Comparison of ENCODE assay signal across 10 cellular contexts in the genomic region with DNA sequence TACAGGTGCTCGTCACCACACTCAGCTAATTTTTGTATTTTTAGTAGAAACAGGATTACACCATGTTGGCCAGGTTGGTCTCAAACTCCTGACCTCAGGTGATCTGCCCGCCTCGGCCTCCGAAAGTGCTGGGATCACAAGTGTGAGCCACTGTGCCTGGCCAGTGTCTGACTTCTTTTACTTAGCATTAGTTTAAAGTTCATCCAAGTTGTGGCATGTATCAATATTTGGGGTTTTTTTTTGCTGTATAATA. TPM values are rescaled to one million over a fixed set of nuclear protein-coding genes. Genes with fewer than 3 reads are reported as not detected.
DNase-seq lines count a peak whose midpoint lies in the region; ATAC-seq and TF ChIP-seq lines count a peak whose summit lies in the region.
"Not testable (repeated sequence)": the region's sequence is repeated elsewhere in the genome, so short reads cannot be mapped to it uniquely, and the experiment has no call there.
"Had no signal": no experiment of that assay in that cellular context is flagged by ENCODE, and none has a peak within 500 bp of the region (broad histone marks: within the 10 kb centered on the region; RNA-seq: fewer than 3 reads in every experiment).

No MANE protein-coding gene starts in this region.

- H3K14ac ChIP-seq in IMR-90 (replicated peaks; ENCODE audit: low read depth, low read length), result not testable (repeated sequence)

- not testable (repeated sequence) for TF ChIP-seq POLR2A in IMR-90 (IDR thresholded peaks at IDR 0.05; ENCODE audit: low read depth, low read length); adrenal gland (IDR thresholded peaks at IDR 0.05)

- POLR2A ChIA-PET in IMR-90 (lab: Charles Lee; ENCODE audit: unreplicated experiment), result not testable (repeated sequence)

- not testable (repeated sequence) for H3K27me3 ChIP-seq in BLaER1 treated with 17β-estradiol and CSF1 and Interleukin-3, amounts not matched to agents 10 nM and 100 nM; IMR-90 (ENCODE audit: control insufficient read depth, insufficient read depth, low read length); adrenal gland; liver (ENCODE audit: control insufficient read depth in 4 of 4, insufficient read depth in 4 of 4, low read length in 3 of 4); neutrophil; upper lobe of right lung

- not testable (repeated sequence) for H4K8ac ChIP-seq in IMR-90 (ENCODE audit: low read depth in 2 of 2, low read length in 2 of 2)

- not testable (repeated sequence) for H2BK5ac ChIP-seq in IMR-90 (ENCODE audit: low read depth, low read length, poor library complexity, severe bottlenecking)

- H3K56ac ChIP-seq in IMR-90 (ENCODE audit: extremely low read depth, insufficient read depth, low read length), result not testable (repeated sequence)

- not testable (repeated sequence) for TF ChIP-seq CTCF in IMR-90 (conservative IDR thresholded peaks at IDR 0.05; ENCODE audit: low read depth, low read length); adrenal gland (IDR thresholded peaks at IDR 0.05); liver (IDR thresholded peaks at IDR 0.05; ENCODE audit: low read depth, low read length, missing input control); neutrophil (IDR thresholded peaks at IDR 0.05); upper lobe of right lung (IDR thresholded peaks at IDR 0.05)

- peak overlapping the region in 4 of 11 experiments; percentile 29 to 88 (median 68); a peak in 7 of 22 replicates for H3K9ac ChIP-seq in BLaER1 treated with 17β-estradiol and CSF1 and Interleukin-3, amounts not matched to agents 10 nM and 100 nM
- not testable (repeated sequence) for H3K9ac ChIP-seq in IMR-90 (ENCODE audit: low read depth, low read length); liver (ENCODE audit: low read depth in 1 of 2, low read length in 2 of 2)

- not testable (repeated sequence) for BruUV-seq in IMR-90 (replicated peaks; lab: Mats Ljungman, UMichigan)

- not testable (repeated sequence) for H2AK9ac ChIP-seq in IMR-90 (replicated peaks; ENCODE audit: low read depth, low read length, poor library complexity)

- H3K4ac ChIP-seq in IMR-90 (ENCODE audit: low read depth, low read length), result not testable (repeated sequence)

- H3K4me1 ChIP-seq in BLaER1 treated with 17β-estradiol and CSF1 and Interleukin-3, amounts not matched to agents 10 nM and 100 nM, result peaks cover 0 to 98% (median 29%) of the 10 kb centered on the region in 10 experiments; a peak in 16 of 20 replicates
- not testable (repeated sequence) for H3K4me1 ChIP-seq in IMR-90 (ENCODE audit: control insufficient read depth, insufficient read depth, low read length); adrenal gland (replicated peaks in 1 of 2); upper lobe of right lung
- H3K4me1 ChIP-seq in liver (ENCODE audit: control insufficient read depth in 4 of 4, insufficient read depth in 4 of 4, low read length in 3 of 4), result peaks cover 0 to 12% (median 5%) of the 10 kb centered on the region in 4 donors
- H3K4me1 ChIP-seq in neutrophil (ENCODE audit: control insufficient read depth in 1 of 2, insufficient read depth in 1 of 2, low read depth in 1 of 2, low read length in 1 of 2), result peaks cover 73 to 75% of the 10 kb centered on the region in 2 experiments

- peak overlapping the region in 9 of 11 experiments; percentile 17 to 99 (median 73); a peak in 13 of 22 replicates for H3K27ac ChIP-seq in BLaER1 treated with 17β-estradiol and CSF1 and Interleukin-3, amounts not matched to agents 10 nM and 100 nM
- H3K27ac ChIP-seq in IMR-90 (ENCODE audit: insufficient read depth, low read length), result not testable (repeated sequence)
- peak overlapping the region in 4 of 5 donors; percentile 40 to 82 (median 80) for H3K27ac ChIP-seq in adrenal gland
- peak overlapping the region; percentile 65 for H3K27ac ChIP-seq in epithelial cell of prostate
- H3K27ac ChIP-seq in liver (ENCODE audit: low read depth in 1 of 2, low read length in 2 of 2), result peak overlapping the region; percentile 88 to 97
- H3K27ac ChIP-seq in neutrophil, result peak overlapping the region; percentile 97
- peak overlapping the region; percentile 6 for H3K27ac ChIP-seq in upper lobe of right lung

- peak overlapping the region; percentile 8; the same call in 1 of the 2 replicates for H2AK5ac ChIP-seq in IMR-90 (ENCODE audit: low read depth, low read length)

- CTCF ChIA-PET in IMR-90 (lab: Yijun Ruan, JAX), result not testable (repeated sequence)

- no CpG with 5 or more reads among the region's 4 CpGs for WGBS in IMR-90 (ENCODE audit: extremely low coverage in 2 of 2, insufficient read length in 1 of 2), 2 experiments
- 90 to 97% (median 95%) methylated on average over 4 of the region's 4 CpGs for WGBS in adrenal gland, 4 donors
- WGBS in liver, result 53% methylated on average over 4 of the region's 4 CpGs

- H3K9me1 ChIP-seq in IMR-90 (ENCODE audit: insufficient read depth, low read length), result not testable (repeated sequence)

- not testable (repeated sequence) for H2BK120ac ChIP-seq in IMR-90 (ENCODE audit: low read depth, low read length)

- H3K9me3 ChIP-seq in BLaER1 treated with 17β-estradiol and CSF1 and Interleukin-3, amounts not matched to agents 10 nM and 100 nM (replicated peaks in 1 of 11), result peaks cover 0 to 82% (median 8%) of the 10 kb centered on the region in 11 experiments; a peak in 11 of 22 replicates
- H3K9me3 ChIP-seq in IMR-90 (ENCODE audit: control insufficient read depth, insufficient read depth, low read length); adrenal gland (replicated peaks in 1 of 3); liver (ENCODE audit: control insufficient read depth in 4 of 4, low read length in 3 of 4); neutrophil; upper lobe of right lung: not testable (repeated sequence)

- in situ Hi-C loops in IMR-90 (cut with MboI; ENCODE audit: low sequenced_read_pairs), result not testable (repeated sequence)

- not testable (repeated sequence) for H3K18ac ChIP-seq in IMR-90 (ENCODE audit: low read depth, low read length)

- dilution Hi-C loops in IMR-90 (cut with HindIII; ENCODE audit: low sequenced_read_pairs, unreplicated experiment), result not testable (repeated sequence)

- TF ChIP-seq RAD21 in IMR-90 (IDR thresholded peaks at IDR 0.05; ENCODE audit: low read length); liver (IDR thresholded peaks at IDR 0.05): not testable (repeated sequence)

- intact Hi-C loops in IMR-90 (cut with micrococcal nuclease); adrenal gland (cut with DNase I); upper lobe of right lung (cut with DNase I): not testable (repeated sequence)

- peak overlapping the region; percentile 76; the same call in 1 of the 2 replicates for H2BK20ac ChIP-seq in IMR-90 (ENCODE audit: low read depth, low read length)

- H4K20me1 ChIP-seq in BLaER1 treated with 17β-estradiol and CSF1 and Interleukin-3, amounts not matched to agents 10 nM and 100 nM; IMR-90 (ENCODE audit: insufficient read depth, low read length): not testable (repeated sequence)

- not testable (repeated sequence) for H2AFZ ChIP-seq in IMR-90 (replicated peaks; ENCODE audit: low read length, poor library complexity)

- DNase-seq in IMR-90; adrenal gland; epithelial cell of prostate (ENCODE audit: low read depth, low spot score); upper lobe of right lung: not testable (repeated sequence)

- 0 out of 3 replicates have a peak overlapping the region, but pooled peaks have one; percentile 39 for H2BK15ac ChIP-seq in IMR-90 (ENCODE audit: low read depth, low read length)

- H3K23ac ChIP-seq in IMR-90 (ENCODE audit: low read depth, low read length), result not testable (repeated sequence)

- H3K79me1 ChIP-seq in IMR-90 (ENCODE audit: low read depth in 1 of 2, low read length in 2 of 2), result not testable (repeated sequence)

- not testable (repeated sequence) for H4K91ac ChIP-seq in IMR-90 (ENCODE audit: insufficient read depth, low read depth, low read length)

- not testable (repeated sequence) for H4K5ac ChIP-seq in IMR-90 (ENCODE audit: low read depth, low read length)

- not testable (repeated sequence) for H3K4me3 ChIP-seq in BLaER1 treated with 17β-estradiol and CSF1 and Interleukin-3, amounts not matched to agents 10 nM and 100 nM; IMR-90 (ENCODE audit: insufficient read depth, low read depth, low read length); adrenal gland; liver (ENCODE audit: low read depth in 1 of 3, low read length in 3 of 3); upper lobe of right lung
- peak overlapping the region in 1 of 2 experiments; percentile 17 for H3K4me3 ChIP-seq in neutrophil (ENCODE audit: low read depth in 1 of 2, low read length in 1 of 2)

- peaks cover 0 to 52% (median 0%) of the 10 kb centered on the region in 11 experiments; a peak in 7 of 22 replicates for H3K36me3 ChIP-seq in BLaER1 treated with 17β-estradiol and CSF1 and Interleukin-3, amounts not matched to agents 10 nM and 100 nM
- not testable (repeated sequence) for H3K36me3 ChIP-seq in IMR-90 (ENCODE audit: control insufficient read depth, insufficient read depth, low read length); adrenal gland (replicated peaks in 1 of 2); liver (ENCODE audit: control insufficient read depth in 4 of 4, insufficient read depth in 3 of 4, low read depth in 1 of 4, low read length in 3 of 4); neutrophil; upper lobe of right lung

- peak overlapping the region in 7 of 11 experiments; percentile 5 to 98 (median 58); a peak in 11 of 22 replicates for H3K4me2 ChIP-seq in BLaER1 treated with 17β-estradiol and CSF1 and Interleukin-3, amounts not matched to agents 10 nM and 100 nM
- not testable (repeated sequence) for H3K4me2 ChIP-seq in IMR-90 (ENCODE audit: low read depth, low read length)

- ATAC-seq in IMR-90 (ENCODE audit: low read depth); upper lobe of right lung: not testable (repeated sequence)

RNA-seq across cellular contexts. Expression of gene CD14, which starts 29.6 kb away (rescaled TPM):
- total RNA-seq in IMR-90 (2012; rRNA removed) (0.18 TPM in 1 of 2 replicates, not detected in the other), adrenal gland (100 to 1,000 TPM; 162 to 885 (median 366) TPM), liver (100 to 1,000 TPM in 1 of 2 donors, 10 to 100 TPM in 1; 61.0 to 297 TPM), upper lobe of right lung (127 TPM)
- polyA plus RNA-seq in IMR-90 (2012; rRNA removed) (0.17 and 0.19 TPM in 2 replicates), adrenal gland (100 to 1,000 TPM in 2 of 3 donors, 10 to 100 TPM in 1; 13.9 to 252 (median 101) TPM), liver (100 to 1,000 TPM; 277 to 343 TPM)
- 0.34 and 0.70 TPM in 2 replicates for polyA plus RNA-seq in IMR-90 (2012; cell fraction: cytosol; rRNA removed)
- 0.72 and 1.7 TPM in 2 replicates for polyA plus RNA-seq in IMR-90 (2012; cell fraction: nucleus; rRNA removed; ENCODE audit: low replicate concordance)
- total RNA-seq: G401, GM23338, H4 had no signal
- polyA plus RNA-seq: GM23338 had no signal

RNA-seq across cellular contexts. Expression of gene TMCO6, which starts 35.9 kb away (rescaled TPM):
- total RNA-seq in IMR-90 (2012; rRNA removed) (4.2 and 6.6 TPM in 2 replicates), adrenal gland (100 to 1,000 TPM in 1 of 8 donors, 10 to 100 TPM in 6, 1 to 10 TPM in 1; 6.6 to 348 (median 29.8) TPM), liver (10 to 100 TPM; 14.1 to 55.9 TPM), upper lobe of right lung (10.7 TPM)
- polyA plus RNA-seq in IMR-90 (2012; rRNA removed) (7.2 and 10.6 TPM in 2 replicates), adrenal gland (10 to 100 TPM in 2 of 3 donors, 1 to 10 TPM in 1; 5.6 to 44.7 (median 25.3) TPM), liver (10 to 100 TPM; 12.6 to 23.3 TPM)
- 17.1 and 20.6 TPM in 2 replicates for polyA plus RNA-seq in IMR-90 (2012; cell fraction: cytosol; rRNA removed)
- polyA plus RNA-seq in IMR-90 (2012; cell fraction: nucleus; rRNA removed; ENCODE audit: low replicate concordance), result 88.4 and 164 TPM in 2 replicates

RNA-seq across cellular contexts. Expression of gene SLC35A4, which starts 38.7 kb away (rescaled TPM):
- total RNA-seq in IMR-90 (2012; rRNA removed), result 17.2 and 19.2 TPM in 2 replicates
- 66.4 and 69.7 TPM in 2 replicates for polyA plus RNA-seq in IMR-90 (2012; rRNA removed)
- polyA plus RNA-seq in IMR-90 (2012; cell fraction: cytosol; rRNA removed), result 47.0 and 70.6 TPM in 2 replicates
- polyA plus RNA-seq in IMR-90 (2012; cell fraction: nucleus; rRNA removed; ENCODE audit: low replicate concordance), result 35.4 and 42.1 TPM in 2 replicates
- total RNA-seq in adrenal gland, result 100 to 1,000 TPM in 3 of 8 donors, 10 to 100 TPM in 5; 73.8 to 133 (median 90.2) TPM
- polyA plus RNA-seq in adrenal gland, result 100 to 1,000 TPM in 1 of 3 donors, 10 to 100 TPM in 2; 42.1 to 135 (median 45.0) TPM
- 10 to 100 TPM; 17.5 to 31.5 TPM for total RNA-seq in liver
- 10 to 100 TPM; 21.7 to 37.0 TPM for polyA plus RNA-seq in liver
- 89.4 TPM for total RNA-seq in upper lobe of right lung

RNA-seq across cellular contexts. Expression of gene APBB3, which starts 39.0 kb away (rescaled TPM):
- total RNA-seq in IMR-90 (2012; rRNA removed) (6.6 and 8.1 TPM in 2 replicates), adrenal gland (10 to 100 TPM; 14.0 to 61.2 (median 36.1) TPM), liver (10 to 100 TPM in 1 of 2 donors, 1 to 10 TPM in 1; 4.6 to 29.1 TPM), upper lobe of right lung (25.8 TPM)
- polyA plus RNA-seq in IMR-90 (2012; rRNA removed) (21.4 and 23.8 TPM in 2 replicates), adrenal gland (100 to 1,000 TPM in 2 of 3 donors, 10 to 100 TPM in 1; 25.6 to 163 (median 142) TPM), liver (10 to 100 TPM; 10.1 to 40.5 TPM)
- 13.8 and 13.9 TPM in 2 replicates for polyA plus RNA-seq in IMR-90 (2012; cell fraction: cytosol; rRNA removed)
- polyA plus RNA-seq in IMR-90 (2012; cell fraction: nucleus; rRNA removed; ENCODE audit: low replicate concordance), result 215 and 346 TPM in 2 replicates

RNA-seq across cellular contexts. Expression of gene NDUFA2, which starts 44.1 kb away (rescaled TPM):
- 20.4 and 30.0 TPM in 2 replicates for total RNA-seq in IMR-90 (2012; rRNA removed)
- 104 and 131 TPM in 2 replicates for polyA plus RNA-seq in IMR-90 (2012; rRNA removed)
- polyA plus RNA-seq in IMR-90 (2012; cell fraction: cytosol; rRNA removed), result 129 and 168 TPM in 2 replicates
- 37.9 and 38.5 TPM in 2 replicates for polyA plus RNA-seq in IMR-90 (2012; cell fraction: nucleus; rRNA removed; ENCODE audit: low replicate concordance)
- 100 to 1,000 TPM in 7 of 8 donors, 10 to 100 TPM in 1; 98.1 to 127 (median 114) TPM for total RNA-seq in adrenal gland
- polyA plus RNA-seq in adrenal gland, result 100 to 1,000 TPM in 2 of 3 donors, 10 to 100 TPM in 1; 65.6 to 573 (median 367) TPM
- total RNA-seq in liver, result 10 to 100 TPM; 23.3 to 44.3 TPM
- 100 to 1,000 TPM in 1 of 2 donors, 10 to 100 TPM in 1; 91.3 to 160 TPM for polyA plus RNA-seq in liver
- total RNA-seq in upper lobe of right lung, result 47.2 TPM

Comparison
In these comparisons a context has a peak if more than half of its experiments do, and no peak if none do; other contexts are left out.
1. RNA of gene CD14, which starts 29.6 kb away (total RNA-seq): 162 to 885 TPM in adrenal gland, 61.0 to 297 TPM in liver and 127 TPM in upper lobe of right lung (single experiment); 0.18 TPM in IMR-90; every median in the first group is over 10 times any median in the second.